Comparison of ENCODE assay signal across 1 cellular context in the genomic region with DNA sequence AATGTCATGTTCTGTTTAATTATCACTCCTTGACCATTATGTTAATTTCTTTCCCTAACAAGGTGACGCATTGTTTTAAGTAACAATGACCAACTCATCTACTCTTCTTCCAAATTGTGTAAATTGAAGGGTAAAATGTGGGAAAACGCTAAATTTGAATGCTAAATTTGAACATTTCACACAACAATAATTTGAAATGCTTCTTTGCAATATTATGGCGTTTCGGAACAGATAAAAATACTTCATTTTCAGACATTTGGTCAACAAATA.
TF ChIP-seq lines count a peak whose summit lies in the region.

No MANE protein-coding gene starts in this region.

TF ChIP-seq in H1, 55 proteins besides CTCF, POLR2A, EP300 and RAD21:
- no peak for TF ChIP-seq SAP30 (IDR thresholded peaks at IDR 0.05; ENCODE audit: insufficient read depth, insufficient replicate concordance, low read length)
